2 cellular contexts compared by ENCODE assay signal in the genomic region with DNA sequence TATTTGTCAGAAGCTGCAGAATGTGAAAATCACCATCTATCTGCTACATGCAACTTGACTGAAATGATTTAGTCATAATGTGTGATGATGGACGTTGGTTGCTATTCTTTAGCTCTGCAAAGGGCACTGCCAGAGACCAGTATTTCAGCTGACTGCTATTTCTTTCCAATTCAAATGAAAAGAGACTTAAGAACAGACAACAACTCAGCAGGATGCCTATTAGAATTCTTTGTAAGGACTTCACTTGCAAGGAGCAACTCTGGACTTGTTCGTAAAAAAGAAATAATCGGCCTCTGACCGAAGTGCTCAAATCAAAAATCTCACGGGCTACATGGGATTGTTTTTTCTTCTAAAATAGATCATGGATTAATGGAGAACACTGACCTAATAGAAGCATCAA.
TF ChIP-seq lines count a peak whose summit lies in the region.

No MANE protein-coding gene starts in this region.

TF ChIP-seq in WTC11, 78 proteins besides CTCF, POLR2A, EP300 and RAD21 (continued from another document):
- TF ChIP-seq, protein P1, sequence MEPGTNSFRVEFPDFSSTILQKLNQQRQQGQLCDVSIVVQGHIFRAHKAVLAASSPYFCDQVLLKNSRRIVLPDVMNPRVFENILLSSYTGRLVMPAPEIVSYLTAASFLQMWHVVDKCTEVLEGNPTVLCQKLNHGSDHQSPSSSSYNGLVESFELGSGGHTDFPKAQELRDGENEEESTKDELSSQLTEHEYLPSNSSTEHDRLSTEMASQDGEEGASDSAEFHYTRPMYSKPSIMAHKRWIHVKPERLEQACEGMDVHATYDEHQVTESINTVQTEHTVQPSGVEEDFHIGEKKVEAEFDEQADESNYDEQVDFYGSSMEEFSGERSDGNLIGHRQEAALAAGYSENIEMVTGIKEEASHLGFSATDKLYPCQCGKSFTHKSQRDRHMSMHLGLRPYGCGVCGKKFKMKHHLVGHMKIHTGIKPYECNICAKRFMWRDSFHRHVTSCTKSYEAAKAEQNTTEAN (CRISPR knock-in tag; IDR thresholded peaks at IDR 0.05) = peak; percentile 26; the same call in 1 of the 2 replicates

TF ChIP-seq in SK-N-SH, 30 proteins besides CTCF, POLR2A, EP300 and RAD21 (continued from another document):
- TF ChIP-seq YY1 (IDR thresholded peaks at IDR 0.05; ENCODE audit: low read depth) (no peak), NRF1 (IDR thresholded peaks at IDR 0.05; ENCODE audit: low read depth, low read length) (no peak), TAF1 (IDR thresholded peaks at IDR 0.05; ENCODE audit: borderline replicate concordance, low read depth, low read length) (no peak)
- TF ChIP-seq, protein P2, sequence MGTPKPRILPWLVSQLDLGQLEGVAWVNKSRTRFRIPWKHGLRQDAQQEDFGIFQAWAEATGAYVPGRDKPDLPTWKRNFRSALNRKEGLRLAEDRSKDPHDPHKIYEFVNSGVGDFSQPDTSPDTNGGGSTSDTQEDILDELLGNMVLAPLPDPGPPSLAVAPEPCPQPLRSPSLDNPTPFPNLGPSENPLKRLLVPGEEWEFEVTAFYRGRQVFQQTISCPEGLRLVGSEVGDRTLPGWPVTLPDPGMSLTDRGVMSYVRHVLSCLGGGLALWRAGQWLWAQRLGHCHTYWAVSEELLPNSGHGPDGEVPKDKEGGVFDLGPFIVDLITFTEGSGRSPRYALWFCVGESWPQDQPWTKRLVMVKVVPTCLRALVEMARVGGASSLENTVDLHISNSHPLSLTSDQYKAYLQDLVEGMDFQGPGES (IDR thresholded peaks at IDR 0.05; ENCODE audit: low read depth, low read length) = no peak
- TF ChIP-seq, protein P3, sequence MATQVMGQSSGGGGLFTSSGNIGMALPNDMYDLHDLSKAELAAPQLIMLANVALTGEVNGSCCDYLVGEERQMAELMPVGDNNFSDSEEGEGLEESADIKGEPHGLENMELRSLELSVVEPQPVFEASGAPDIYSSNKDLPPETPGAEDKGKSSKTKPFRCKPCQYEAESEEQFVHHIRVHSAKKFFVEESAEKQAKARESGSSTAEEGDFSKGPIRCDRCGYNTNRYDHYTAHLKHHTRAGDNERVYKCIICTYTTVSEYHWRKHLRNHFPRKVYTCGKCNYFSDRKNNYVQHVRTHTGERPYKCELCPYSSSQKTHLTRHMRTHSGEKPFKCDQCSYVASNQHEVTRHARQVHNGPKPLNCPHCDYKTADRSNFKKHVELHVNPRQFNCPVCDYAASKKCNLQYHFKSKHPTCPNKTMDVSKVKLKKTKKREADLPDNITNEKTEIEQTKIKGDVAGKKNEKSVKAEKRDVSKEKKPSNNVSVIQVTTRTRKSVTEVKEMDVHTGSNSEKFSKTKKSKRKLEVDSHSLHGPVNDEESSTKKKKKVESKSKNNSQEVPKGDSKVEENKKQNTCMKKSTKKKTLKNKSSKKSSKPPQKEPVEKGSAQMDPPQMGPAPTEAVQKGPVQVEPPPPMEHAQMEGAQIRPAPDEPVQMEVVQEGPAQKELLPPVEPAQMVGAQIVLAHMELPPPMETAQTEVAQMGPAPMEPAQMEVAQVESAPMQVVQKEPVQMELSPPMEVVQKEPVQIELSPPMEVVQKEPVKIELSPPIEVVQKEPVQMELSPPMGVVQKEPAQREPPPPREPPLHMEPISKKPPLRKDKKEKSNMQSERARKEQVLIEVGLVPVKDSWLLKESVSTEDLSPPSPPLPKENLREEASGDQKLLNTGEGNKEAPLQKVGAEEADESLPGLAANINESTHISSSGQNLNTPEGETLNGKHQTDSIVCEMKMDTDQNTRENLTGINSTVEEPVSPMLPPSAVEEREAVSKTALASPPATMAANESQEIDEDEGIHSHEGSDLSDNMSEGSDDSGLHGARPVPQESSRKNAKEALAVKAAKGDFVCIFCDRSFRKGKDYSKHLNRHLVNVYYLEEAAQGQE (IDR thresholded peaks at IDR 0.05; ENCODE audit: low read depth, low read length) = no peak
